ENCODE assay signal across 23 cellular contexts in the genomic region with DNA sequence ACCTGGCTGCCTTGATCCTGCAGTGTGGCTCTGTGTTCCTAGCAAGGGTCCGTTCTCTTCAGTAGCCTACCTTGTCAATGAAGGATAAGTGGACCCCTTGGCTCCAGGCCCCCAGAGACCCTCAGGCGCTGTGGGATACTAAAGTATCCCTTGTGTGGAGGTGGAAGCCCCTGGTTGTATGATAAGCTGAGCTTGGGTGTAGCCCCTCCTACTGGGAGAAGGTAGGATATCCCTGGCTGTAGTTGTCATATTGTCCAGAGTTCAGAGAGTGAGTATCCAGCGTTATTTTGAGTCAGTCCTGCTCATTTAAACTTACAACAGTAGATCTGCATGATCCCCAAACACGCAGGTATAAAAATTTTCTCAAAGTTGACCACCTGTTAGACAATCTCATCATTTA.
"Had no signal": no experiment of that assay in that cellular context is flagged by ENCODE, and none has a peak within 500 bp of the region (broad histone marks: within the 10 kb centered on the region; RNA-seq: fewer than 3 reads in every experiment).

No MANE protein-coding gene starts in this region.

- H3K79me2 ChIP-seq: parathyroid adenoma had no signal

- FAIRE-seq: endothelial cell of umbilical vein had no signal

- H3K4me3 ChIP-seq: left ventricle myocardium inferior, lower lobe of right lung, psoas muscle, right lobe of liver, suprapubic skin, thyroid gland, upper lobe of left lung, uterus had no signal

- H3K9me3 Mint-ChIP-seq: memory B cell; stimulated activated effector memory CD8-positive, alpha-beta T cell treated with anti-CD3 and anti-CD28 coated beads, Interleukin-12 subunit alpha, Interleukin-12 subunit beta, amount 100 ng/mL, for 72 hours had no signal

- H3K9ac ChIP-seq: parathyroid adenoma had no signal

- H3K4me1 Mint-ChIP-seq: memory B cell; nephron; stimulated activated effector memory CD8-positive, alpha-beta T cell treated with anti-CD3 and anti-CD28 coated beads, Interleukin-12 subunit alpha, Interleukin-12 subunit beta, amount 100 ng/mL, for 72 hours had no signal

- H3K4me1 ChIP-seq: foreskin keratinocyte, left ventricle myocardium inferior, lower lobe of right lung, parathyroid adenoma, psoas muscle, right lobe of liver, suprapubic skin, thyroid gland, upper lobe of left lung, uterus had no signal

- H3K9me3 ChIP-seq: left ventricle myocardium inferior, lower lobe of right lung, psoas muscle, right lobe of liver, suprapubic skin, thyroid gland, upper lobe of left lung, uterus had no signal

- H2AFZ ChIP-seq: parathyroid adenoma had no signal

- H3K36me3 ChIP-seq: left ventricle myocardium inferior, lower lobe of right lung, right lobe of liver, suprapubic skin, thyroid gland, upper lobe of left lung, uterus had no signal

- H3K27ac ChIP-seq: foreskin keratinocyte, left ventricle myocardium inferior, lower lobe of right lung, parathyroid adenoma, psoas muscle, right lobe of liver, suprapubic skin, thyroid gland, upper lobe of left lung, uterus had no signal

- H3K36me3 Mint-ChIP-seq: memory B cell; stimulated activated effector memory CD8-positive, alpha-beta T cell treated with anti-CD3 and anti-CD28 coated beads, Interleukin-12 subunit alpha, Interleukin-12 subunit beta, amount 100 ng/mL, for 72 hours had no signal

- H3K27ac Mint-ChIP-seq: memory B cell; nephron; stimulated activated effector memory CD8-positive, alpha-beta T cell treated with anti-CD3 and anti-CD28 coated beads, Interleukin-12 subunit alpha, Interleukin-12 subunit beta, amount 100 ng/mL, for 72 hours had no signal

- H3K4me3 Mint-ChIP-seq: memory B cell; nephron; stimulated activated effector memory CD8-positive, alpha-beta T cell treated with anti-CD3 and anti-CD28 coated beads, Interleukin-12 subunit alpha, Interleukin-12 subunit beta, amount 100 ng/mL, for 72 hours had no signal

- H3K27me3 Mint-ChIP-seq: memory B cell had no signal

- H3K27me3 ChIP-seq: foreskin keratinocyte, right lobe of liver, suprapubic skin, thyroid gland, upper lobe of left lung, uterus had no signal

- DNase-seq: dermis blood vessel endothelial cell; erythroblast; foreskin keratinocyte; kidney; left cardiac atrium; left ventricle myocardium inferior; lower lobe of right lung; midbrain; psoas muscle; retina; right lobe of liver; stimulated activated CD4-positive, alpha-beta T cell treated with anti-CD3 and anti-CD28 coated beads, Interleukin-4, amount 100 ng/mL, for 1 hour; stimulated activated CD8-positive, alpha-beta memory T cell treated with anti-CD3 and anti-CD28 coated beads, Interleukin-4, amount 100 ng/mL, for 48 hours; stimulated activated naive CD8-positive, alpha-beta T cell treated with anti-CD3 and anti-CD28 coated beads, Interleukin-15, Interleukin-2, amounts not matched to agents 100 U/mL and 50 U/mL, for 24 hours; thyroid gland; upper lobe of left lung; uterus had no signal
